14 cellular contexts compared by ENCODE assay signal in genomic region chr2:95468011-95468410, GRCh38. TPM values are rescaled to one million over a fixed set of nuclear protein-coding genes. Genes with fewer than 3 reads are reported as not detected.
"Had no signal": no experiment of that assay in that cellular context is flagged by ENCODE, and none has a peak within 500 bp of the region (broad histone marks: within the 10 kb centered on the region; RNA-seq: fewer than 3 reads in every experiment).

No MANE protein-coding gene starts in this region.

RNA-seq across cellular contexts. Expression of gene TRIM43B, which starts 16.5 kb away (rescaled TPM):
- total RNA-seq: activated B cell treated with CpG ODN at 0.5 μM for 24 hours; activated CD4-positive, alpha-beta memory T cell treated with anti-CD3 and anti-CD28 coated beads for 36 hours; activated CD4-positive, alpha-beta memory T cell treated with anti-CD3 and anti-CD28 coated beads, Interleukin-2, amount 10 ng/mL, durations not matched to agents 7 days and 5 days; activated CD4-positive, alpha-beta T cell treated with anti-CD3 and anti-CD28 coated beads for 36 hours; activated CD4-positive, alpha-beta T cell treated with anti-CD3 and anti-CD28 coated beads, Interleukin-2, amount 10 ng/mL, durations not matched to agents 24 days and 14 days; activated CD4-positive, alpha-beta T cell treated with anti-CD3 and anti-CD28 coated beads, Interleukin-2, amount 10 ng/mL, durations not matched to agents 7 days and 5 days; activated CD8-positive, alpha-beta memory T cell treated with anti-CD3 and anti-CD28 coated beads for 36 hours; activated CD8-positive, alpha-beta memory T cell treated with anti-CD3 and anti-CD28 coated beads, Interleukin-2, amount 10 ng/mL, durations not matched to agents 7 days and 5 days; activated CD8-positive, alpha-beta T cell treated with anti-CD3 and anti-CD28 coated beads for 36 hours; activated CD8-positive, alpha-beta T cell treated with anti-CD3 and anti-CD28 coated beads, Interleukin-2, amount 10 ng/mL, durations not matched to agents 7 days and 5 days; T-helper 1 cell treated with Interleukin-12 subunit alpha and Interleukin-12 subunit beta and Interleukin-4 antibody, amounts not matched to agents 30 ng/mL and 1 ng/mL, for 36 hours; T-helper 17 cell; T-helper 2 cell treated with Interferon-gamma antibody and Interleukin-4, amounts not matched to agents 100 ng/mL and 5 ng/mL, for 36 hours; WTC11 had no signal
